ENCODE assay signal across 8 cellular contexts in the genomic region with DNA sequence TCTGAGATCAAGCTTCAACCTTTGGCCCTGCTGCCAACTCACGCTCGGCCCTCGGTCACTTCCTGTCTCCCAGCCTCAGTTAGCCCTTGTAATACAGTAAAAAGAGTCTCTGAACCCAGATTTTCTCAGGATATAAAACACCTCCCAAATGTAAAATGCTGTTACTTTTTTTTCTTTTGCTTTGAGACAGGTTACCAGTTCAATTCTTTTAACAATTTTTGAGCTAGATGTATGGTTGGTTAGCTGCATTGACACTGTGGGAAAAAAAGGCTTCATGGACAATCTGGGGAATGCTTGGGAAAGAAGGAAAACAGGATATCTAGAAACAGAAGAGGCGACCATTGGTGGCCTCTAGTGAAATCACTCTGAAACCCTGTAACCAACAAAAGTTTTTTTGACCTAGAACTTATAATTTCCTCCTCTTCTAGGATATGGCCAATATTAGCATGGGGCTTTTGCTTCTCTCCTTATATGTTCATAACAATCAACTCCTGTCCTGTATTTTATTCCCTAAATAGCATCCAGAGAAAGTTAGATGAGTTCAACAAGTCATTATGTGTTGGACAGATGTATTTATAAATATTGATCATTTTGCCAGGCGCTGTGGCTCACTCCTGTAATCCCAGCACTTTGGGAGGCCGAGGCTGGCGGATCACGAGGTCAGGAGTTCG. TPM values are rescaled to one million over a fixed set of nuclear protein-coding genes. Genes with fewer than 3 reads are reported as not detected.
DNase-seq lines count a peak whose midpoint lies in the region; ATAC-seq and TF ChIP-seq lines count a peak whose summit lies in the region.

No MANE protein-coding gene starts in this region.

- peak overlapping the region; percentile 99 for H3K27ac ChIP-seq in subcutaneous abdominal adipose tissue (ENCODE audit: low read depth, low read length)

- POLR2A ChIA-PET in activated CD4-positive, alpha-beta memory T cell treated with anti-CD3 and anti-CD28 coated beads for 36 hours (lab: Charles Lee), result interaction anchor here (0.6 to 3.3 kb wide), 7 partner anchors 10 to 24 kb away, joined by 3 to 18 read pairs (median 4); partner anchors contain the start of gene STIL

- H3K27me3 ChIP-seq in subcutaneous abdominal adipose tissue (ENCODE audit: control insufficient read depth in 5 of 5, insufficient read depth in 4 of 5, low read length in 5 of 5), result no peaks in the 10 kb centered on the region

- H3K9me3 Mint-ChIP-seq in T-helper 2 cell treated with Interferon-gamma antibody and Interleukin-4, amounts not matched to agents 5 μg/mL and 100 μg/mL, for 36 hours, result no peaks in the 10 kb centered on the region
- H3K9me3 Mint-ChIP-seq in activated CD4-positive, alpha-beta memory T cell treated with anti-CD3 and anti-CD28 coated beads for 36 hours, result no peaks in the 10 kb centered on the region

- no peak for ATAC-seq in HG03135 (IDR thresholded peaks at IDR 0.05; ENCODE audit: unreplicated experiment)
- ATAC-seq in omental fat pad (ENCODE audit: low FRiP score), result no peak

- H3K4me3 Mint-ChIP-seq in T-helper 2 cell treated with Interferon-gamma antibody and Interleukin-4, amounts not matched to agents 5 μg/mL and 100 μg/mL, for 36 hours, result peak overlapping the region; percentile 94
- no peak overlapping the region for H3K4me3 Mint-ChIP-seq in activated CD4-positive, alpha-beta memory T cell treated with anti-CD3 and anti-CD28 coated beads for 36 hours

- peak overlapping the region; percentile 89 to 99 (median 97) for H3K9ac ChIP-seq in subcutaneous abdominal adipose tissue (ENCODE audit: low read length in 5 of 5)

- TF ChIP-seq CTCF in omental fat pad (IDR thresholded peaks at IDR 0.05), result no peak

- H3K36me3 ChIP-seq in subcutaneous abdominal adipose tissue (ENCODE audit: control insufficient read depth in 5 of 5, insufficient read depth in 5 of 5, low read length in 5 of 5), result no peaks in the 10 kb centered on the region

- intact Hi-C loops in activated CD4-positive, alpha-beta memory T cell treated with anti-CD3 and anti-CD28 coated beads for 36 hours (cut with micrococcal nuclease), result loop anchor here (1.0 to 5.0 kb wide), 5 partner anchors 16 to 143 kb away; partner anchors contain the start of genes PDZK1IP1 and STIL

- H3K27ac Mint-ChIP-seq in T-helper 2 cell treated with Interferon-gamma antibody and Interleukin-4, amounts not matched to agents 5 μg/mL and 100 μg/mL, for 36 hours, result peak overlapping the region; percentile 94
- H3K27ac Mint-ChIP-seq in activated CD4-positive, alpha-beta memory T cell treated with anti-CD3 and anti-CD28 coated beads for 36 hours, result peak overlapping the region; percentile 95

- peaks cover 4% of the 10 kb centered on the region for H3K36me3 Mint-ChIP-seq in T-helper 2 cell treated with Interferon-gamma antibody and Interleukin-4, amounts not matched to agents 5 μg/mL and 100 μg/mL, for 36 hours (ENCODE audit: low read depth)
- H3K36me3 Mint-ChIP-seq in activated CD4-positive, alpha-beta memory T cell treated with anti-CD3 and anti-CD28 coated beads for 36 hours, result peaks cover 5% of the 10 kb centered on the region

- peaks cover 3 to 32% (median 27%) of the 10 kb centered on the region in 5 donors for H3K4me1 ChIP-seq in subcutaneous abdominal adipose tissue (ENCODE audit: control insufficient read depth in 5 of 5, insufficient read depth in 5 of 5, low read length in 5 of 5)

- CTCF ChIA-PET in activated CD4-positive, alpha-beta memory T cell treated with anti-CD3 and anti-CD28 coated beads for 36 hours (lab: Charles Lee), result interaction anchor here (0.8 to 1.9 kb wide), 6 partner anchors 14 to 156 kb away, joined by 3 to 11 read pairs (median 4); partner anchors contain the start of genes FOXD2 and STIL

- H3K4me1 Mint-ChIP-seq in T-helper 2 cell treated with Interferon-gamma antibody and Interleukin-4, amounts not matched to agents 5 μg/mL and 100 μg/mL, for 36 hours (ENCODE audit: low read depth), result peaks cover 14% of the 10 kb centered on the region
- peaks cover 24% of the 10 kb centered on the region for H3K4me1 Mint-ChIP-seq in activated CD4-positive, alpha-beta memory T cell treated with anti-CD3 and anti-CD28 coated beads for 36 hours (ENCODE audit: low read depth)

- H3K27me3 Mint-ChIP-seq in T-helper 2 cell treated with Interferon-gamma antibody and Interleukin-4, amounts not matched to agents 5 μg/mL and 100 μg/mL, for 36 hours (ENCODE audit: low read depth), result no peaks in the 10 kb centered on the region
- no peaks in the 10 kb centered on the region for H3K27me3 Mint-ChIP-seq in activated CD4-positive, alpha-beta memory T cell treated with anti-CD3 and anti-CD28 coated beads for 36 hours

- no peaks in the 10 kb centered on the region for H3K9me3 ChIP-seq in subcutaneous abdominal adipose tissue (ENCODE audit: control insufficient read depth in 5 of 5, low read length in 5 of 5)

- H3K4me3 ChIP-seq in iPS-11a (ENCODE audit: low read depth, low read length), result peak overlapping the region; percentile 64
- H3K4me3 ChIP-seq in subcutaneous abdominal adipose tissue (ENCODE audit: low read depth in 1 of 5, low read length in 5 of 5), result peak overlapping the region; percentile 75 to 95 (median 92)

- DNase-seq in T-helper 2 cell treated with Interferon-gamma antibody and Interleukin-4, amounts not matched to agents 5 μg/mL and 100 μg/mL, for 36 hours (ENCODE audit: low spot score), result no peak
- DNase-seq in T-helper 2 cell (no peak), ureter (ENCODE audit: low spot score) (no peak), omental fat pad (ENCODE audit: low spot score) (no peak)
- no peak for DNase-seq in activated CD4-positive, alpha-beta memory T cell treated with anti-CD3 and anti-CD28 coated beads for 36 hours

RNA-seq across cellular contexts. Expression of gene CMPK1, which starts 1.3 kb away (rescaled TPM):
- 100 to 1,000 TPM; 116 TPM for total RNA-seq in activated CD4-positive, alpha-beta memory T cell treated with anti-CD3 and anti-CD28 coated beads for 36 hours
- total RNA-seq in ureter (77.5 TPM), omental fat pad (100 to 1,000 TPM in 3 of 4 donors, 10 to 100 TPM in 1; 96.9 to 120 (median 112) TPM)

RNA-seq across cellular contexts. Expression of gene STIL, which starts 21.0 kb away (rescaled TPM):
- total RNA-seq in activated CD4-positive, alpha-beta memory T cell treated with anti-CD3 and anti-CD28 coated beads for 36 hours, result 10 to 100 TPM; 31.3 to 33.6 TPM
- 4.0 TPM for total RNA-seq in ureter
- 1 to 10 TPM; 1.0 to 2.2 (median 1.3) TPM for total RNA-seq in omental fat pad
